ENCODE assay signal across 16 cellular contexts in genomic region chr20:55094353-55094861, GRCh38.
"Had no signal": no experiment of that assay in that cellular context is flagged by ENCODE, and none has a peak within 500 bp of the region (broad histone marks: within the 10 kb centered on the region; RNA-seq: fewer than 3 reads in every experiment).

No MANE protein-coding gene starts in this region.

- FAIRE-seq: keratinocyte had no signal

- H3K27ac ChIP-seq: body of pancreas, dorsolateral prefrontal cortex, foreskin keratinocyte, upper lobe of left lung had no signal

- H3K36me3 ChIP-seq: upper lobe of left lung had no signal

- H3K4me3 ChIP-seq: body of pancreas, dorsolateral prefrontal cortex, lung, upper lobe of left lung had no signal

- H3K27me3 ChIP-seq: body of pancreas, dorsolateral prefrontal cortex, foreskin keratinocyte, upper lobe of left lung had no signal

- H3K9me3 ChIP-seq: body of pancreas, upper lobe of left lung had no signal

- ATAC-seq: activated T-cell treated with anti-CD3 and anti-CD28 coated beads, Interleukin-2, amount 50 U/mL, for 4 hours; body of pancreas; foreskin keratinocyte; left lobe of liver; natural killer cell had no signal

- DNase-seq: activated CD4-positive, alpha-beta T cell treated with anti-CD3 and anti-CD28 coated beads, Interleukin-2, amount 10 ng/mL, durations not matched to agents 24 days and 14 days; activated CD8-positive, alpha-beta memory T cell treated with anti-CD3 and anti-CD28 coated beads, Interleukin-2, amount 50 U/mL, for 4 hours; activated naive CD4-positive, alpha-beta T cell treated with anti-CD3 and anti-CD28 coated beads for 36 hours; activated T-cell treated with anti-CD3 and anti-CD28 coated beads, Interleukin-2, amount 50 U/mL, for 4 hours; body of pancreas; caudate nucleus; dorsolateral prefrontal cortex; foreskin keratinocyte; glutamatergic neuron; hypothalamus; natural killer cell; occipital lobe; upper lobe of left lung had no signal

- H3K4me1 ChIP-seq: body of pancreas, upper lobe of left lung had no signal
